In the genomic region with DNA sequence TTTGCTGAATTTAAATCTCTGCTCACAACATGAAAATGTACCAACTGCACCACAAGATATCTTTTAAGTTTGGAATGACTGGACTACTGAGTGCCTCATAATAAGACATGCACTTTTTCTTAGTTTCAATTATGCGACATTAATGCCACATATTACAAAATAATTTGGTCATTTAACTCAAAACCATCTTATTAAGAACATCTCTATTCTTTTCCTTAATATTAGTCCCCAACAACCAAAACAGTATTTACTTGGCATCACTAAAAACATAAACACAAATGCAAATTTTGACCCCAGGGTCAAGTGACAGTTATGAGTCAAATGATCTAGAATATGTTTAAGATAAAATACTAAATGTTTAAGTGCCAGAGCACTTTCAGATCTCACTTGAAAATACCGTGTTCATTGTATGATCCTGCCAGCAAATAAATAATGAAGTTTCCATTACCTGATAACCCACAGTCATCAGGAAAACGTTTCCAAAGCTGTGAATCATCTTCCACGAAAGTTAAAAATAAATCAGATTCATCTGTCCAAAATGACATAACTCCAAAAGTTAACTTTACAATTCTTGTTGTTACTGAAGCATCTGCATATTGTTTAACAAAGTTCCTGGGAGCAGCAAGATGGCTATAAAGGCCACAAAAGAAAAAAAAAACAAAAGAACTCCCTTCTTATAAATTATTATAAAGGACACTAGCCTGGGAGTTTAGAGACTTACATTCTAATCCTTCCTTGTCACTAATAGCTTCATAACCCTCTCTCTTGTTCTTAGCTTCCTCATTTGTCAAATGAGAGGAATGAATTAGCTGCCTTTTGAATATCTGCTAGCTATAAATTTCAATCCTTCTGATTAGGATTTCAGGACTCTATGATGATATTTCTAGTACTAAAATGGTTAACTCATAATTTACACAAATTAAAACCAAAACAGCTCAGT, we compare ENCODE assay signal across 9 cellular contexts. TPM values are rescaled to one million over a fixed set of nuclear protein-coding genes. Genes with fewer than 3 reads are reported as not detected.
DNase-seq lines count a peak whose midpoint lies in the region; ATAC-seq, FAIRE-seq and TF ChIP-seq lines count a peak whose summit lies in the region.
"Had no signal": no experiment of that assay in that cellular context is flagged by ENCODE, and none has a peak within 500 bp of the region (broad histone marks: within the 10 kb centered on the region; RNA-seq: fewer than 3 reads in every experiment).

No MANE protein-coding gene starts in this region.

- H3K27me3 ChIP-seq in small intestine (ENCODE audit: control insufficient read depth in 2 of 2, insufficient read depth in 2 of 2, low read length in 2 of 2), result no peaks in the 10 kb centered on the region
- no peaks in the 10 kb centered on the region for H3K27me3 ChIP-seq in tibial nerve

- peak; percentile 26 for FAIRE-seq in small intestine (lab: Jason Lieb, UNC)

- H3K27ac ChIP-seq in small intestine (ENCODE audit: low read depth in 1 of 2, low read length in 1 of 2), result no peak overlapping the region
- peak overlapping the region in 2 of 4 donors; percentile 12 to 45 for H3K27ac ChIP-seq in tibial nerve
- no peak overlapping the region for H3K27ac ChIP-seq in OCI-LY7 (ENCODE audit: low read depth, low read length, poor library complexity, severe bottlenecking)

- WGBS in small intestine, 3 donors, result 9 to 16% (median 15%) methylated on average over 4 of the region's 4 CpGs
- 10 to 11% methylated on average over 4 of the region's 4 CpGs for WGBS in tibial nerve, 2 donors

- TF ChIP-seq POLR2A in tibial nerve (IDR thresholded peaks at IDR 0.05), result no peak

- H3K27me3 Mint-ChIP-seq in activated CD4-positive, alpha-beta T cell treated with anti-CD3 and anti-CD28 coated beads, Interleukin-2, amount 10 ng/mL, durations not matched to agents 24 days and 14 days, result no peaks in the 10 kb centered on the region
- H3K27me3 Mint-ChIP-seq in chondrocyte (ENCODE audit: low read depth), result no peaks in the 10 kb centered on the region
- H3K27me3 Mint-ChIP-seq: B cell had no signal

- peaks cover 12% of the 10 kb centered on the region; the same call in 1 of the 2 replicates for H4K20me1 ChIP-seq in OCI-LY7 (ENCODE audit: insufficient read depth, low read length)

- H2AFZ ChIP-seq in OCI-LY7 (ENCODE audit: low read length), result no peak overlapping the region

- no peaks in the 10 kb centered on the region for H3K9me3 ChIP-seq in small intestine (ENCODE audit: control insufficient read depth, low read depth)
- peaks cover 0 to 21% (median 7%) of the 10 kb centered on the region in 4 donors for H3K9me3 ChIP-seq in tibial nerve
- no peaks in the 10 kb centered on the region for H3K9me3 ChIP-seq in OCI-LY7 (ENCODE audit: low read length)

- CTCF ChIA-PET in OCI-LY7 (lab: Charles Lee; ENCODE audit: unreplicated experiment), result interaction anchor here (1.0 kb wide), 1 partner anchor 13 kb away, joined by 3 read pairs; no protein-coding TSS in a partner anchor

- no peak overlapping the region for H3K4me2 ChIP-seq in OCI-LY7 (ENCODE audit: low read length)

- H3K27ac Mint-ChIP-seq in activated CD4-positive, alpha-beta T cell treated with anti-CD3 and anti-CD28 coated beads, Interleukin-2, amount 10 ng/mL, durations not matched to agents 24 days and 14 days, result peak overlapping the region; percentile 62
- H3K27ac Mint-ChIP-seq in chondrocyte (ENCODE audit: unreplicated experiment), result peak overlapping the region; percentile 60
- H3K27ac Mint-ChIP-seq: B cell had no signal

- H3K36me3 ChIP-seq in small intestine (ENCODE audit: control insufficient read depth in 2 of 2, insufficient read depth in 2 of 2, low read length in 2 of 2) (peaks cover 2% of the 10 kb centered on the region in 2 donors), tibial nerve (peaks cover 0 to 16% (median 0%) of the 10 kb centered on the region in 3 donors), OCI-LY7 (ENCODE audit: insufficient read depth, low read length) (peaks cover 21% of the 10 kb centered on the region)

- no peaks in the 10 kb centered on the region for H3K9me2 ChIP-seq in OCI-LY7 (ENCODE audit: insufficient read depth, low read length)

- H3K36me3 Mint-ChIP-seq in activated CD4-positive, alpha-beta T cell treated with anti-CD3 and anti-CD28 coated beads, Interleukin-2, amount 10 ng/mL, durations not matched to agents 24 days and 14 days (ENCODE audit: low read depth), result peaks cover 30% of the 10 kb centered on the region
- H3K36me3 Mint-ChIP-seq in chondrocyte (ENCODE audit: low read depth), result peaks cover 3% of the 10 kb centered on the region

- peaks cover 98% of the 10 kb centered on the region for H3K79me2 ChIP-seq in OCI-LY7 (ENCODE audit: insufficient read depth, low read depth, low read length)

- no peak for DNase-seq in activated CD4-positive, alpha-beta T cell treated with anti-CD3 and anti-CD28 coated beads, Interleukin-2, amount 10 ng/mL, durations not matched to agents 24 days and 14 days
- DNase-seq in activated CD4-positive, alpha-beta T cell treated with anti-CD3 and anti-CD28 coated beads, Interleukin-2, amount 50 U/mL, for 48 hours, result no peak
- DNase-seq in chondrocyte (ENCODE audit: low spot score) (no peak), small intestine (no peak), tibial nerve (ENCODE audit: low spot score in 2 of 2) (no peak), GM19240 (ENCODE audit: insufficient read length, low spot score) (no peak), OCI-LY7 (ENCODE audit: low spot score) (no peak)

- ATAC-seq in HG03354 (IDR thresholded peaks at IDR 0.05; ENCODE audit: poor library complexity, severe bottlenecking, unreplicated experiment), result peak; percentile 85

- peaks cover 20% of the 10 kb centered on the region for H3K4me1 Mint-ChIP-seq in activated CD4-positive, alpha-beta T cell treated with anti-CD3 and anti-CD28 coated beads, Interleukin-2, amount 10 ng/mL, durations not matched to agents 24 days and 14 days
- peaks cover 36% of the 10 kb centered on the region for H3K4me1 Mint-ChIP-seq in chondrocyte (ENCODE audit: low read depth)

- no peak overlapping the region for H3K4me3 ChIP-seq in small intestine (ENCODE audit: low read depth in 1 of 2, low read length in 2 of 2)
- no peak overlapping the region for H3K4me3 ChIP-seq in tibial nerve
- H3K4me3 ChIP-seq in OCI-LY7 (ENCODE audit: low read depth, low read length, poor library complexity, severe bottlenecking), result no peak overlapping the region

- H3K4me1 ChIP-seq in small intestine (ENCODE audit: control insufficient read depth in 2 of 2, insufficient read depth in 1 of 2, low read depth in 1 of 2, low read length in 1 of 2) (peaks cover 6 to 7% of the 10 kb centered on the region in 2 donors), tibial nerve (peaks cover 0 to 46% (median 5%) of the 10 kb centered on the region in 4 donors), OCI-LY7 (ENCODE audit: insufficient read depth, low read length, poor library complexity, severe bottlenecking) (peaks cover 26% of the 10 kb centered on the region)

- H3K4me3 Mint-ChIP-seq in activated CD4-positive, alpha-beta T cell treated with anti-CD3 and anti-CD28 coated beads, Interleukin-2, amount 10 ng/mL, durations not matched to agents 24 days and 14 days, result peak overlapping the region; percentile 15
- H3K4me3 Mint-ChIP-seq in chondrocyte (ENCODE audit: unreplicated experiment), result no peak overlapping the region
- H3K4me3 Mint-ChIP-seq: B cell had no signal

- POLR2A ChIA-PET in OCI-LY7 (lab: Charles Lee), result interaction anchor here (0.5 to 1.8 kb wide), 9 partner anchors 10 to 349 kb away, joined by 3 to 12 read pairs (median 3); no protein-coding TSS in a partner anchor

- TF ChIP-seq CTCF in chondrocyte (IDR thresholded peaks at IDR 0.05) (no peak), tibial nerve (IDR thresholded peaks at IDR 0.05) (no peak), OCI-LY7 (conservative IDR thresholded peaks at IDR 0.05; ENCODE audit: low read length) (no peak)

- intact Hi-C loops in activated CD4-positive, alpha-beta T cell treated with anti-CD3 and anti-CD28 coated beads, Interleukin-2, amount 10 ng/mL, durations not matched to agents 24 days and 14 days (cut with micrococcal nuclease), result loop anchor here (1.0 kb wide), 1 partner anchor 31 kb away; a partner anchor contains a TSS
- intact Hi-C loops in OCI-LY7 (cut with micrococcal nuclease; ENCODE audit: unreplicated experiment), result no loop called here

- no TSS peak for BruUV-seq in OCI-LY7 (replicated peaks; lab: Mats Ljungman, UMichigan)

- no peak for TF ChIP-seq EP300 in tibial nerve (IDR thresholded peaks at IDR 0.05)

- H3K9me3 Mint-ChIP-seq in activated CD4-positive, alpha-beta T cell treated with anti-CD3 and anti-CD28 coated beads, Interleukin-2, amount 10 ng/mL, durations not matched to agents 24 days and 14 days, result peaks cover 15% of the 10 kb centered on the region
- H3K9me3 Mint-ChIP-seq in chondrocyte (ENCODE audit: low read depth), result peaks cover 9% of the 10 kb centered on the region

RNA-seq across cellular contexts. Expression of a gene that starts 30.5 kb away (rescaled TPM):
- 7.8 and 8.6 TPM in 2 replicates for total RNA-seq in activated CD4-positive, alpha-beta T cell treated with anti-CD3 and anti-CD28 coated beads, Interleukin-2, amount 10 ng/mL, durations not matched to agents 24 days and 14 days
- total RNA-seq in chondrocyte (4.4 to 8.5 TPM (median 5.3 TPM) in 3 replicates), tibial nerve (10 to 100 TPM in 2 of 4 donors, 1 to 10 TPM in 2; 7.2 to 36.1 (median 16.3) TPM), OCI-LY7 (2022) (7.6 and 7.9 TPM in 2 replicates)
- polyA plus RNA-seq in small intestine, result 1 to 10 TPM; 1.6 to 6.0 (median 5.4) TPM
- total RNA-seq in OCI-LY7 (2014; rRNA removed; shearing (Covaris generic)), result 8.3 and 10.4 TPM in 2 replicates

RNA-seq across cellular contexts. Expression of a gene that starts 31.2 kb away (rescaled TPM):
- 21.4 and 27.1 TPM in 2 replicates for total RNA-seq in activated CD4-positive, alpha-beta T cell treated with anti-CD3 and anti-CD28 coated beads, Interleukin-2, amount 10 ng/mL, durations not matched to agents 24 days and 14 days
- total RNA-seq in chondrocyte (39.5 to 46.5 TPM (median 41.5 TPM) in 3 replicates), tibial nerve (10 to 100 TPM; 33.5 to 68.8 (median 57.0) TPM), OCI-LY7 (2022) (37.0 and 39.1 TPM in 2 replicates)
- 10 to 100 TPM in 2 of 3 donors, 1 to 10 TPM in 1; 9.7 to 13.2 (median 10.5) TPM for polyA plus RNA-seq in small intestine
- total RNA-seq in OCI-LY7 (2014; rRNA removed; shearing (Covaris generic)), result 24.2 and 25.2 TPM in 2 replicates
